22 cellular contexts compared by ENCODE assay signal in genomic region chr18:40672590-40672989, GRCh38.
DNase-seq lines count a peak whose midpoint lies in the region; FAIRE-seq and TF ChIP-seq lines count a peak whose summit lies in the region.
"Had no signal": no experiment of that assay in that cellular context is flagged by ENCODE, and none has a peak within 500 bp of the region (broad histone marks: within the 10 kb centered on the region; RNA-seq: fewer than 3 reads in every experiment).

No MANE protein-coding gene starts in this region.

- H3K27ac Mint-ChIP-seq in astrocyte (ENCODE audit: unreplicated experiment), result peak overlapping the region; percentile 73
- H3K27ac Mint-ChIP-seq: CD4-positive, alpha-beta memory T cell; IgD-negative memory B cell had no signal

- H3K4me3 Mint-ChIP-seq in astrocyte (ENCODE audit: unreplicated experiment), result no peak overlapping the region
- H3K4me3 Mint-ChIP-seq: CD4-positive, alpha-beta memory T cell; IgD-negative memory B cell had no signal

- H3K27me3 ChIP-seq in H7 (ENCODE audit: control insufficient read depth, insufficient read depth, low read length) (no peaks in the 10 kb centered on the region), astrocyte (ENCODE audit: insufficient read depth, low read length) (no peaks in the 10 kb centered on the region), neuron (ENCODE audit: insufficient read depth, low read length) (no peaks in the 10 kb centered on the region)
- H3K27me3 ChIP-seq: BLaER1 had no signal

- no peak for TF ChIP-seq CTCF in astrocyte (IDR thresholded peaks at IDR 0.05; ENCODE audit: insufficient read depth, low read depth, low read length)

- no peak overlapping the region for H3K27ac ChIP-seq in astrocyte (ENCODE audit: low read depth, low read length)
- H3K27ac ChIP-seq: A549, BLaER1 had no signal

- H3K4me3 ChIP-seq in H7 (ENCODE audit: insufficient read depth, low read depth, low read length), result no peak overlapping the region
- H3K4me3 ChIP-seq in astrocyte (ENCODE audit: insufficient read depth, low read depth, low read length), result no peak overlapping the region
- H3K4me3 ChIP-seq in neuron (ENCODE audit: low read length), result no peak overlapping the region
- H3K4me3 ChIP-seq: A549, BLaER1, HAP-1 had no signal

- no peak overlapping the region for H3K4me2 ChIP-seq in astrocyte (ENCODE audit: low read length)
- H3K4me2 ChIP-seq: A549, BLaER1 had no signal

- H3K36me3 Mint-ChIP-seq in astrocyte (ENCODE audit: low read depth, unreplicated experiment), result no peaks in the 10 kb centered on the region
- H3K36me3 Mint-ChIP-seq: CD4-positive, alpha-beta memory T cell; IgD-negative memory B cell had no signal

- DNase-seq in H7 (peak; percentile 2), astrocyte (ENCODE audit: low read depth) (peak; percentile 59), iPS-NIHi11 (ENCODE audit: low spot score) (peak; percentile 9), NCI-H2107 (lab: John Stamatoyannopoulos, UW) (no peak), LoVo (ENCODE audit: low spot score) (no peak), SHP77 treated with DMSO at 0.1 percent for 48 hours (lab: John Stamatoyannopoulos, UW) (no peak)
- DNase-seq: CD4-positive, alpha-beta memory T cell; DMS53; EL; Karpas-422; MM.1S; NCI-H1092; NCI-H146; NCI-H2029 treated with DMSO at 0.1 percent for 48 hours; NK-92 treated with Interleukin-12 subunit alpha and Interleukin-12 subunit beta, amount 100 ng/mL, for 24 hours had no signal

- H2AFZ ChIP-seq in astrocyte (ENCODE audit: low read depth, low read length) (no peak overlapping the region), neuron (ENCODE audit: low read depth, low read length) (peak overlapping the region; percentile 16)

- H4K20me1 ChIP-seq in astrocyte (ENCODE audit: insufficient read depth, low read length), result no peaks in the 10 kb centered on the region
- H4K20me1 ChIP-seq: BLaER1 had no signal

- H3K9ac ChIP-seq in astrocyte (ENCODE audit: low read length), result no peak overlapping the region
- H3K9ac ChIP-seq: BLaER1 had no signal

- H3K4me1 ChIP-seq in astrocyte (ENCODE audit: insufficient read depth, low read length), result no peaks in the 10 kb centered on the region
- peaks cover 17% of the 10 kb centered on the region for H3K4me1 ChIP-seq in neuron (ENCODE audit: insufficient read depth, low read length)
- H3K4me1 ChIP-seq: A549, BLaER1, HAP-1 had no signal

- H3K36me3 ChIP-seq in H7 (replicated peaks; ENCODE audit: control insufficient read depth, insufficient read depth, low read length) (no peaks in the 10 kb centered on the region), astrocyte (ENCODE audit: insufficient read depth, low read length) (no peaks in the 10 kb centered on the region), neuron (ENCODE audit: insufficient read depth, low read length) (no peaks in the 10 kb centered on the region)
- H3K36me3 ChIP-seq: BLaER1, HAP-1 had no signal

- H3K9me3 ChIP-seq in astrocyte (ENCODE audit: insufficient read depth, low read depth, low read length) (no peaks in the 10 kb centered on the region), neuron (ENCODE audit: low read length) (no peaks in the 10 kb centered on the region)
- H3K9me3 ChIP-seq: A549, BLaER1, HAP-1 had no signal

- H3K9me3 Mint-ChIP-seq in astrocyte (ENCODE audit: unreplicated experiment), result no peaks in the 10 kb centered on the region

- no peaks in the 10 kb centered on the region for H3K27me3 Mint-ChIP-seq in astrocyte (ENCODE audit: low read depth, unreplicated experiment)
- H3K27me3 Mint-ChIP-seq: CD4-positive, alpha-beta memory T cell; IgD-negative memory B cell had no signal

- H3K4me1 Mint-ChIP-seq in astrocyte (ENCODE audit: low read depth, unreplicated experiment), result peaks cover 15% of the 10 kb centered on the region
- H3K4me1 Mint-ChIP-seq: CD4-positive, alpha-beta memory T cell; IgD-negative memory B cell had no signal

- H3K79me2 ChIP-seq in astrocyte (ENCODE audit: insufficient read depth, low read length), result no peaks in the 10 kb centered on the region

- FAIRE-seq in astrocyte (lab: Jason Lieb, UNC), result no peak
- FAIRE-seq: A549, GM12891, RCC 7860 had no signal

Comparison
In these comparisons a context has a peak if more than half of its experiments do, and no peak if none do; other contexts are left out.
1. DNase-seq: peak in H7 (single experiment), astrocyte (single experiment) and iPS-NIHi11 (single experiment); none in NCI-H2107 (single experiment), LoVo (single experiment) and SHP77 treated with DMSO at 0.1 percent for 48 hours (single experiment).